In the genomic region with DNA sequence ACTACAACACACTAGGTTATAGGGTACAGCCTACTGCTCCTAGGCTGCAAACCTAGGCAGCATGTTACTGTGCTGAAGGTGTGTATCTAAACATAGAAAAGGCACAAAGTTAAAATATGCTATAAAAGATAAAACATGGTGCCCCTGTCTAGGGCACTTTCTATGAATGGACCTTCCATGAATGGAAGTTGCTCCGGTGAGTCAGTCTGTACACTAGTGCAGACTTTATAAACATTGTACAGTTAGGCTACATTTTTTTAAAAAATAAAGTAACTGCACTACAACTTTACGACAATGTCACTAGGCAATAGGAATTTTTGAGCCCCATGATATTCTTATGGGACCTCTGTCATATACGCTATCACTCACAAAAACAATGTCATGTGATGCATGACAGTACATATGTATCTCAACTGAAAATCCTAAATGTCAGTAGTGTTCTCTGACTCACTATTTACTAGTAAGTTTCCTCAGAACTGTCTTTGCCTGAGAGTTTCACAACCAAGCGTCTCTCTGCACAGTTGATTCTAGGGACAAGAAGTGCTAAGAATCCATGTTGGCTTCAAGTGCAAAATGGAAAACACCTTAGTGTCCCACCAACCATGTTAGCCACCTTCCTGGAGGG, we compare ENCODE assay signal across 8 cellular contexts. TPM values are rescaled to one million over a fixed set of nuclear protein-coding genes. Genes with fewer than 3 reads are reported as not detected.
DNase-seq lines count a peak whose midpoint lies in the region; ATAC-seq, FAIRE-seq and TF ChIP-seq lines count a peak whose summit lies in the region.
"Not testable (repeated sequence)": the region's sequence is repeated elsewhere in the genome, so short reads cannot be mapped to it uniquely, and the experiment has no call there.

No MANE protein-coding gene starts in this region.

- not testable (repeated sequence) for H3K9me3 Mint-ChIP-seq in HFFc6; activated CD4-positive, alpha-beta memory T cell treated with anti-CD3 and anti-CD28 coated beads, Interleukin-2, amount 10 ng/mL, durations not matched to agents 7 days and 5 days; activated naive CD4-positive, alpha-beta T cell treated with anti-CD3 and anti-CD28 coated beads, Interleukin-2, amount 50 U/mL, for 24 hours

- not testable (repeated sequence) for H3K9me3 ChIP-seq in PC-3 (ENCODE audit: low read length)

- POLR2A ChIA-PET in PC-3 (lab: Charles Lee; ENCODE audit: unreplicated experiment); activated CD4-positive, alpha-beta memory T cell treated with anti-CD3 and anti-CD28 coated beads, Interleukin-2, amount 10 ng/mL, durations not matched to agents 7 days and 5 days (lab: Charles Lee): not testable (repeated sequence)

- H3K36me3 ChIP-seq in PC-3 (ENCODE audit: low read depth, low read length); bronchial epithelial cell (ENCODE audit: control insufficient read depth, insufficient read depth, low read length): not testable (repeated sequence)

- H3F3A ChIP-seq in PC-3 (ENCODE audit: low read length, unreplicated experiment), result not testable (repeated sequence)

- ATAC-seq in PC-3, result peak; percentile 37

- intact Hi-C loops in PC-3 (cut with micrococcal nuclease), result not testable (repeated sequence)

- H3K4me1 ChIP-seq in PC-3 (ENCODE audit: insufficient read depth, low read length), result peaks cover 10% of the 10 kb centered on the region; the same call in 1 of the 2 replicates

- H4K20me1 ChIP-seq in PC-3 (ENCODE audit: low read length), result not testable (repeated sequence)

- H3K79me2 ChIP-seq in PC-3 (ENCODE audit: low read length), result peaks cover 73% of the 10 kb centered on the region

- H3K9me2 ChIP-seq in PC-3 (replicated peaks; ENCODE audit: low read length), result not testable (repeated sequence)

- not testable (repeated sequence) for H3K4me2 ChIP-seq in PC-3 (ENCODE audit: low read length)

- H3K27me3 Mint-ChIP-seq in HFFc6 (ENCODE audit: insufficient read depth); activated CD4-positive, alpha-beta memory T cell treated with anti-CD3 and anti-CD28 coated beads, Interleukin-2, amount 10 ng/mL, durations not matched to agents 7 days and 5 days; activated naive CD4-positive, alpha-beta T cell treated with anti-CD3 and anti-CD28 coated beads, Interleukin-2, amount 50 U/mL, for 24 hours: not testable (repeated sequence)

- not testable (repeated sequence) for TF ChIP-seq CTCF in HFFc6 (IDR thresholded peaks at IDR 0.05); PC-3 (conservative IDR thresholded peaks at IDR 0.05; ENCODE audit: low read depth, low read length); bronchial epithelial cell (IDR thresholded peaks at IDR 0.05; ENCODE audit: insufficient read depth, low read length, severe bottlenecking)

- H3K4me3 Mint-ChIP-seq in HFFc6; activated CD4-positive, alpha-beta memory T cell treated with anti-CD3 and anti-CD28 coated beads, Interleukin-2, amount 10 ng/mL, durations not matched to agents 7 days and 5 days; activated naive CD4-positive, alpha-beta T cell treated with anti-CD3 and anti-CD28 coated beads, Interleukin-2, amount 50 U/mL, for 24 hours: not testable (repeated sequence)

- BruUV-seq in PC-3 (replicated peaks; lab: Mats Ljungman, UMichigan), result not testable (repeated sequence)

- CTCF ChIA-PET in PC-3 (lab: Charles Lee); activated CD4-positive, alpha-beta memory T cell treated with anti-CD3 and anti-CD28 coated beads, Interleukin-2, amount 10 ng/mL, durations not matched to agents 7 days and 5 days (lab: Charles Lee): not testable (repeated sequence)

- not testable (repeated sequence) for H3K27me3 ChIP-seq in PC-3 (ENCODE audit: low read length); bronchial epithelial cell (ENCODE audit: control insufficient read depth, insufficient read depth, low read length)

- H3K36me3 Mint-ChIP-seq in HFFc6 (ENCODE audit: low read depth); activated naive CD4-positive, alpha-beta T cell treated with anti-CD3 and anti-CD28 coated beads, Interleukin-2, amount 50 U/mL, for 24 hours: not testable (repeated sequence)
- H3K36me3 Mint-ChIP-seq in activated CD4-positive, alpha-beta memory T cell treated with anti-CD3 and anti-CD28 coated beads, Interleukin-2, amount 10 ng/mL, durations not matched to agents 7 days and 5 days (ENCODE audit: low read depth), result peaks cover 28% of the 10 kb centered on the region

- not testable (repeated sequence) for H2AFZ ChIP-seq in PC-3 (ENCODE audit: low read length)

- DNase-seq in AG08396 (ENCODE audit: low spot score), result peak; percentile 24
- DNase-seq in HFFc6, result peak; percentile 4
- DNase-seq in PC-3, result peak; percentile 20
- not testable (repeated sequence) for DNase-seq in activated CD4-positive, alpha-beta memory T cell treated with anti-CD3 and anti-CD28 coated beads, Interleukin-2, amount 10 ng/mL, durations not matched to agents 7 days and 5 days
- DNase-seq in bronchial epithelial cell (ENCODE audit: low read depth), result peak; percentile 37
- peak; percentile 72 for DNase-seq in iris pigment epithelial cell (ENCODE audit: low read depth)
- DNase-seq in stimulated activated CD4-positive, alpha-beta T cell treated with anti-CD3 and anti-CD28 coated beads, Interleukin-4, amount 100 ng/mL, for 24 hours, result peak; percentile 21

- not testable (repeated sequence) for H3K27ac Mint-ChIP-seq in HFFc6
- H3K27ac Mint-ChIP-seq in activated CD4-positive, alpha-beta memory T cell treated with anti-CD3 and anti-CD28 coated beads, Interleukin-2, amount 10 ng/mL, durations not matched to agents 7 days and 5 days, result peak overlapping the region; percentile 71
- H3K27ac Mint-ChIP-seq in activated naive CD4-positive, alpha-beta T cell treated with anti-CD3 and anti-CD28 coated beads, Interleukin-2, amount 50 U/mL, for 24 hours, result peak overlapping the region; percentile 72

- FAIRE-seq in bronchial epithelial cell (lab: Jason Lieb, UNC), result not testable (repeated sequence)

- not testable (repeated sequence) for H3K4me3 ChIP-seq in PC-3 (ENCODE audit: low read length); bronchial epithelial cell (ENCODE audit: low read depth, low read length)

- H3K9ac ChIP-seq in PC-3 (ENCODE audit: low read length), result not testable (repeated sequence)

- H3K4me1 Mint-ChIP-seq in HFFc6 (ENCODE audit: low read depth), result peaks cover 50% of the 10 kb centered on the region
- peaks cover 62% of the 10 kb centered on the region for H3K4me1 Mint-ChIP-seq in activated CD4-positive, alpha-beta memory T cell treated with anti-CD3 and anti-CD28 coated beads, Interleukin-2, amount 10 ng/mL, durations not matched to agents 7 days and 5 days
- H3K4me1 Mint-ChIP-seq in activated naive CD4-positive, alpha-beta T cell treated with anti-CD3 and anti-CD28 coated beads, Interleukin-2, amount 50 U/mL, for 24 hours, result peaks cover 64% of the 10 kb centered on the region

- not testable (repeated sequence) for H3K27ac ChIP-seq in PC-3 (ENCODE audit: low read length)

RNA-seq across cellular contexts. Expression of a gene that starts 5.7 kb away (rescaled TPM):
- 10 to 100 TPM; 23.0 to 35.7 (median 27.0) TPM for total RNA-seq in HFFc6 (2021; fragmentation: NEBNext Ultra II Directional; extraction: Animal tissue kit (Norgen Biotek cat#: 25700))
- total RNA-seq in PC-3 (2014; rRNA removed), result 50.0 and 51.0 TPM in 2 replicates
- total RNA-seq in activated CD4-positive, alpha-beta memory T cell treated with anti-CD3 and anti-CD28 coated beads, Interleukin-2, amount 10 ng/mL, durations not matched to agents 7 days and 5 days, result 100 to 1,000 TPM; 252 to 258 TPM
- total RNA-seq in bronchial epithelial cell, result 31.2 and 48.7 TPM in 2 replicates
